Comparison of ENCODE assay signal across 1 cellular context in genomic region chr6:27136077-27136644, GRCh38.
TF ChIP-seq lines count a peak whose summit lies in the region.

No MANE protein-coding gene starts in this region.

TF ChIP-seq in WTC11, 78 proteins besides CTCF, POLR2A, EP300 and RAD21:
- TF ChIP-seq ZNF138 (CRISPR knock-in tag; conservative IDR thresholded peaks at IDR 0.05): no peak
- no peak for TF ChIP-seq GABPB1 (CRISPR knock-in tag; IDR thresholded peaks at IDR 0.05)
- TF ChIP-seq ZMAT4 (CRISPR knock-in tag; IDR thresholded peaks at IDR 0.05): no peak
- no peak for TF ChIP-seq TCF7 (CRISPR knock-in tag; IDR thresholded peaks at IDR 0.05; ENCODE audit: low read depth)
- no peak for TF ChIP-seq E2F5 (CRISPR knock-in tag; IDR thresholded peaks at IDR 0.05)
- no peak for TF ChIP-seq HMGA2 (CRISPR knock-in tag; IDR thresholded peaks at IDR 0.05)
- no peak for TF ChIP-seq FOXP1 (CRISPR knock-in tag; IDR thresholded peaks at IDR 0.05; ENCODE audit: borderline replicate concordance)
- TF ChIP-seq HMGXB4 (CRISPR knock-in tag; IDR thresholded peaks at IDR 0.05): no peak
- TF ChIP-seq KAT7 (CRISPR knock-in tag; IDR thresholded peaks at IDR 0.05; ENCODE audit: borderline replicate concordance): no peak
- TF ChIP-seq RORB (CRISPR knock-in tag; IDR thresholded peaks at IDR 0.05): no peak
